In genomic region chrX:15686818-15687685, GRCh38 we compare ENCODE assay signal across 8 cellular contexts. TPM values are rescaled to one million over a fixed set of nuclear protein-coding genes. Genes with fewer than 3 reads are reported as not detected.
DNase-seq lines count a peak whose midpoint lies in the region; ATAC-seq and TF ChIP-seq lines count a peak whose summit lies in the region.

No MANE protein-coding gene starts in this region.

- no peak for DNase-seq in AG04449 (ENCODE audit: low read depth, low spot score)
- peak; percentile 67 for DNase-seq in NCI-H69 (lab: John Stamatoyannopoulos, UW)
- DNase-seq in activated CD4-positive, alpha-beta memory T cell treated with anti-CD3 and anti-CD28 coated beads, Interleukin-2, amount 10 ng/mL, durations not matched to agents 7 days and 5 days = peak; percentile 59
- peak; percentile 16 for DNase-seq in effector CD8-positive, alpha-beta T cell (lab: John Stamatoyannopoulos, UW)
- peak; percentile 9 for DNase-seq in middle frontal gyrus (ENCODE audit: extremely low spot score, low spot score)
- DNase-seq in substantia nigra (lab: John Stamatoyannopoulos, UW) = peak in 28 of 49 donors; percentile 0 to 48 (median 11)

- peak; percentile 57 for TF ChIP-seq CTCF in AG04449 (IDR thresholded peaks at IDR 0.05; ENCODE audit: insufficient read depth, low read length, missing control alignments)

- H3K9me3 Mint-ChIP-seq in activated CD4-positive, alpha-beta memory T cell treated with anti-CD3 and anti-CD28 coated beads, Interleukin-2, amount 10 ng/mL, durations not matched to agents 7 days and 5 days = no peaks in the 10 kb centered on the region

- H3K4me1 Mint-ChIP-seq in activated CD4-positive, alpha-beta memory T cell treated with anti-CD3 and anti-CD28 coated beads, Interleukin-2, amount 10 ng/mL, durations not matched to agents 7 days and 5 days = peaks cover 16% of the 10 kb centered on the region

- H3K27ac ChIP-seq in substantia nigra (ENCODE audit: low read depth, low read length, poor library complexity, severe bottlenecking) = no peak overlapping the region

- H3K27ac Mint-ChIP-seq in activated CD4-positive, alpha-beta memory T cell treated with anti-CD3 and anti-CD28 coated beads, Interleukin-2, amount 10 ng/mL, durations not matched to agents 7 days and 5 days = peak overlapping the region; percentile 34

- no peak overlapping the region for H3K4me3 ChIP-seq in AG04449 (ENCODE audit: low read depth, low read length)

- peak; percentile 92 for ATAC-seq in GM18517 (IDR thresholded peaks at IDR 0.05; ENCODE audit: unreplicated experiment)
- ATAC-seq in HG03108 (IDR thresholded peaks at IDR 0.05; ENCODE audit: unreplicated experiment) = peak; percentile 78

- POLR2A ChIA-PET in AG04449 (lab: Yijun Ruan, JAX) = no interaction called here
- POLR2A ChIA-PET in activated CD4-positive, alpha-beta memory T cell treated with anti-CD3 and anti-CD28 coated beads, Interleukin-2, amount 10 ng/mL, durations not matched to agents 7 days and 5 days (lab: Charles Lee) = interaction anchor here (1.0 kb wide), 2 partner anchors 72 to 104 kb away, joined by 3 to 4 read pairs; no protein-coding TSS in a partner anchor

- peaks cover 16% of the 10 kb centered on the region for H3K36me3 Mint-ChIP-seq in activated CD4-positive, alpha-beta memory T cell treated with anti-CD3 and anti-CD28 coated beads, Interleukin-2, amount 10 ng/mL, durations not matched to agents 7 days and 5 days (ENCODE audit: low read depth)

- H3K27me3 Mint-ChIP-seq in activated CD4-positive, alpha-beta memory T cell treated with anti-CD3 and anti-CD28 coated beads, Interleukin-2, amount 10 ng/mL, durations not matched to agents 7 days and 5 days = no peaks in the 10 kb centered on the region

- CTCF ChIA-PET in AG04449 (lab: Yijun Ruan, JAX) = interaction anchor here (0.5 to 2.0 kb wide), 10 partner anchors 12 to 1036 kb away, joined by 3 to 11 read pairs (median 3); no protein-coding TSS in a partner anchor
- CTCF ChIA-PET in activated CD4-positive, alpha-beta memory T cell treated with anti-CD3 and anti-CD28 coated beads, Interleukin-2, amount 10 ng/mL, durations not matched to agents 7 days and 5 days (lab: Charles Lee) = interaction anchor here (1.6 kb wide), 1 partner anchor 71 kb away, joined by 3 read pairs; no protein-coding TSS in a partner anchor

- H3K4me3 Mint-ChIP-seq in activated CD4-positive, alpha-beta memory T cell treated with anti-CD3 and anti-CD28 coated beads, Interleukin-2, amount 10 ng/mL, durations not matched to agents 7 days and 5 days = no peak overlapping the region

RNA-seq across cellular contexts. Expression of gene CLTRN, which starts 22.4 kb away (rescaled TPM):
- under 1 TPM in 1 of 2 experiments, not detected in 1; 0.18 TPM for total RNA-seq in activated CD4-positive, alpha-beta memory T cell treated with anti-CD3 and anti-CD28 coated beads, Interleukin-2, amount 10 ng/mL, durations not matched to agents 7 days and 5 days

RNA-seq across cellular contexts. Expression of gene CA5B, which starts 51.0 kb away (rescaled TPM):
- 10 to 100 TPM; 26.1 to 31.7 TPM for total RNA-seq in activated CD4-positive, alpha-beta memory T cell treated with anti-CD3 and anti-CD28 coated beads, Interleukin-2, amount 10 ng/mL, durations not matched to agents 7 days and 5 days
